ENCODE assay signal across 1 cellular context in genomic region chr2:130336877-130337734, GRCh38.
TF ChIP-seq lines count a peak whose summit lies in the region.

No MANE protein-coding gene starts in this region.

TF ChIP-seq in HepG2, 621 proteins besides CTCF, POLR2A, EP300 and RAD21 (continued from another document and continues in another):
- TF ChIP-seq MXI1 (IDR thresholded peaks at IDR 0.05; ENCODE audit: borderline replicate concordance, low read depth, low read length): 0 out of 3 replicates have a peak, but pooled peaks have one; percentile 57
- TF ChIP-seq HNRNPL (IDR thresholded peaks at IDR 0.05; ENCODE audit: low read depth, low read length): no peak
- TF ChIP-seq ZNF160 (CRISPR knock-in tag; IDR thresholded peaks at IDR 0.05): peak; percentile 83; the same call in 1 of the 2 replicates
- TF ChIP-seq ARID2 (CRISPR knock-in tag; IDR thresholded peaks at IDR 0.05; ENCODE audit: borderline replicate concordance): peak; percentile 81; the same call in 1 of the 2 replicates
- no peak for TF ChIP-seq NFAT5 (CRISPR knock-in tag; IDR thresholded peaks at IDR 0.05)
- TF ChIP-seq ZNF660 (CRISPR knock-in tag; IDR thresholded peaks at IDR 0.05; ENCODE audit: borderline replicate concordance, low read depth): no peak
- TF ChIP-seq FOXM1 (CRISPR knock-in tag; IDR thresholded peaks at IDR 0.05): no peak
- TF ChIP-seq ZNF331 (CRISPR knock-in tag; IDR thresholded peaks at IDR 0.05): peak; percentile 84
- TF ChIP-seq JUNB (CRISPR knock-in tag; IDR thresholded peaks at IDR 0.05; ENCODE audit: borderline replicate concordance): no peak
- TF ChIP-seq ZNF576 (CRISPR knock-in tag; IDR thresholded peaks at IDR 0.05): peak; percentile 77
- no peak; the same call in 1 of the 2 replicates for TF ChIP-seq ZBTB40 (IDR thresholded peaks at IDR 0.05)
- peak; percentile 8; the same call in 1 of the 2 replicates for TF ChIP-seq ZBTB40 (CRISPR knock-in tag; IDR thresholded peaks at IDR 0.05)
- peak; percentile 76 for TF ChIP-seq ZFP36L1 (CRISPR knock-in tag; IDR thresholded peaks at IDR 0.05)
- no peak for TF ChIP-seq GRHL1 (CRISPR knock-in tag; conservative IDR thresholded peaks at IDR 0.05)
- 0 out of 2 replicates have a peak, but pooled peaks have one; percentile 50 for TF ChIP-seq ZBTB34 (CRISPR knock-in tag; IDR thresholded peaks at IDR 0.05)
- peak; percentile 79 for TF ChIP-seq SALL1 (CRISPR knock-in tag; IDR thresholded peaks at IDR 0.05)
- peak; percentile 84; the same call in 1 of the 2 replicates for TF ChIP-seq ZNF253 (CRISPR knock-in tag; IDR thresholded peaks at IDR 0.05; ENCODE audit: borderline replicate concordance)
- TF ChIP-seq ZC3H13 (CRISPR knock-in tag; IDR thresholded peaks at IDR 0.05): no peak
- TF ChIP-seq KIAA2018 (CRISPR knock-in tag; IDR thresholded peaks at IDR 0.05; ENCODE audit: borderline replicate concordance): no peak
- peak; percentile 56 for TF ChIP-seq SOX5 (CRISPR knock-in tag; IDR thresholded peaks at IDR 0.05; ENCODE audit: borderline replicate concordance)
- peak; percentile 56 for TF ChIP-seq ZNF710 (CRISPR knock-in tag; IDR thresholded peaks at IDR 0.05; ENCODE audit: borderline replicate concordance)
